1 cellular context compared by ENCODE assay signal in the genomic region with DNA sequence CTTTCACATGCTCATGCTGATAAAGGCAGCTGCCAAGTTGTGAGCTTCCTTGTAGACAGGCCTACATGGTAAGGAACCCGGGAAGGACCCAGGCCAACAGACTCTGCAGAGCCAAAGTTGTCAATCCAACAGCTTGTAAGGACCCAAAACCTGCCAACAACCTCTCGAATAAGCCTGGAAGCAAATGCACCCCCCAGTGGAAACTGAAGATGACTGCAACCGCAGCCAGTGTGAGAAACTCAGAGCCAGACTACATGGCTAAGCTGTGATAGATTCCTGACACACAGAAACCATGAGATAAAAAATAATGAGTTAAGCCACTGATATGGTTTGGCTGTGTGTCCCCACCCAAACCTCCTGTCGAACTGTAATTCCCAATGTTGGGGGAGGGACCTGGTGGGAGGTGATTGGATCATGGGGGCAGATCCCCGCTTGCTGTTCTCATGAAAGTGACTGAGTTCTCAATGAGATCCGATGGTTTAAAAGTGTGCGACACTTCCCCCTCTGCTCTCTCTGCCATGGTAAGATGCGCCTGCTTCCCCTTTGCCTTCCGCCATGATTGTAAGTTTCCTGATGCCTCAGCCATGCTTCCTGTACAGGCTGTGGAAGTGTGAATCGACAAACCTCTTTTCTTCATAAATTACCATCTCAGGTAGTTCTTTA.
A peak's percentile ranks its signal among the peaks of the same experiment; 100 is the strongest.
TF ChIP-seq lines count a peak whose summit lies in the region.

No MANE protein-coding gene starts in this region.

TF ChIP-seq in A549, 52 proteins besides CTCF, POLR2A, EP300 and RAD21:
- peak; percentile 37; the same call in 2 of the 3 replicates for TF ChIP-seq SMC3 (IDR thresholded peaks at IDR 0.05)
- no peak for TF ChIP-seq PHF8 (IDR thresholded peaks at IDR 0.05; ENCODE audit: borderline replicate concordance, low read depth)
- no peak for TF ChIP-seq CEBPB (IDR thresholded peaks at IDR 0.05)
- TF ChIP-seq FOSL2 (IDR thresholded peaks at IDR 0.05), result no peak
- no peak for TF ChIP-seq FOSL2 (CRISPR knock-in tag; IDR thresholded peaks at IDR 0.05)
- TF ChIP-seq FOXS1 (CRISPR knock-in tag; IDR thresholded peaks at IDR 0.05), result no peak
- no peak for TF ChIP-seq CBX8 (IDR thresholded peaks at IDR 0.05)
- no peak for TF ChIP-seq MAZ (IDR thresholded peaks at IDR 0.05; ENCODE audit: borderline replicate concordance, low read depth, low read length)
